ENCODE assay signal across 29 cellular contexts in genomic region chr1:32676945-32677344, GRCh38. TPM values are rescaled to one million over a fixed set of nuclear protein-coding genes. Genes with fewer than 3 reads are reported as not detected.
"Had no signal": no experiment of that assay in that cellular context is flagged by ENCODE, and none has a peak within 500 bp of the region (broad histone marks: within the 10 kb centered on the region; RNA-seq: fewer than 3 reads in every experiment).

No MANE protein-coding gene starts in this region.

- H3K9me3 Mint-ChIP-seq: activated naive CD4-positive, alpha-beta T cell treated with anti-CD3 and anti-CD28 coated beads, Interleukin-2, amount 10 ng/mL, durations not matched to agents 7 days and 5 days; activated naive CD8-positive, alpha-beta T cell treated with anti-CD3 and anti-CD28 coated beads for 36 hours; activated T-cell treated with anti-CD3 and anti-CD28 coated beads, Interleukin-2, amount 50 U/mL, for 72 hours; activated T-helper 2 cell treated with anti-CD3 and anti-CD28 coated beads, Interferon-gamma antibody, Interleukin-2, Interleukin-4, amounts not matched to agents 10 μg/mL and 5 μg/mL and 100 μg/mL, durations not matched to agents 14 hours and 24 hours and 36 hours had no signal

- DNase-seq: activated CD4-positive, alpha-beta T cell treated with anti-CD3 and anti-CD28 coated beads for 4 hours; activated CD4-positive, alpha-beta T cell treated with anti-CD3 and anti-CD28 coated beads, Interleukin-2, amount 50 U/mL, for 4 hours; activated CD8-positive, alpha-beta memory T cell treated with anti-CD3 and anti-CD28 coated beads, Interleukin-2, amount 10 ng/mL, durations not matched to agents 7 days and 5 days; activated CD8-positive, alpha-beta T cell treated with anti-CD3 and anti-CD28 coated beads, Interleukin-2, amount 10 ng/mL, durations not matched to agents 7 days and 5 days; activated gamma-delta T cell treated with Interleukin-2 at 50 U/mL for 16 hours; activated naive CD4-positive, alpha-beta T cell treated with anti-CD3 and anti-CD28 coated beads, Interleukin-2, amount 10 ng/mL, durations not matched to agents 7 days and 5 days; activated naive CD8-positive, alpha-beta T cell treated with anti-CD3 and anti-CD28 coated beads for 36 hours; activated T-cell treated with anti-CD3 and anti-CD28 coated beads, Interleukin-2, amount 50 U/mL, for 72 hours; brain microvascular endothelial cell; MG63; NCI-H1105; NCI-H1436; NCI-H1694 treated with DMSO at 0.1 percent for 48 hours; NCI-H2029 treated with DMSO at 0.1 percent for 48 hours; NCI-H345; NCI-H510A; NCI-H526 treated with DMSO at 0.1 percent for 48 hours; NK-92 treated with Interleukin-12 subunit alpha and Interleukin-12 subunit beta, amount 100 ng/mL, for 24 hours; OCI-M1; RPMI8226; SJCRH30; SK-N-SH; T-helper 1 cell; WERI-Rb-1 had no signal

- H3K27me3 ChIP-seq: brain microvascular endothelial cell, cardiac muscle cell, MG63, SJCRH30 had no signal

- H3K4me1 ChIP-seq: SJCRH30 had no signal

- H3K4me3 ChIP-seq: cardiac muscle cell, MG63, SJCRH30 had no signal

- H3K27ac ChIP-seq: brain microvascular endothelial cell, cardiac muscle cell, KMS-11, SJCRH30, WERI-Rb-1 had no signal

- ATAC-seq: activated CD8-positive, alpha-beta memory T cell treated with anti-CD3 and anti-CD28 coated beads, Interleukin-2, amount 10 ng/mL, durations not matched to agents 7 days and 5 days; activated CD8-positive, alpha-beta T cell treated with anti-CD3 and anti-CD28 coated beads, Interleukin-2, amount 10 ng/mL, durations not matched to agents 7 days and 5 days; activated T-cell treated with anti-CD3 and anti-CD28 coated beads, Interleukin-2, amount 50 U/mL, for 72 hours; Right ventricle myocardium inferior had no signal

- H3K4me1 Mint-ChIP-seq: activated CD8-positive, alpha-beta memory T cell treated with anti-CD3 and anti-CD28 coated beads, Interleukin-2, amount 10 ng/mL, durations not matched to agents 7 days and 5 days; activated naive CD4-positive, alpha-beta T cell treated with anti-CD3 and anti-CD28 coated beads, Interleukin-2, amount 10 ng/mL, durations not matched to agents 7 days and 5 days had no signal

- H3K27ac Mint-ChIP-seq: activated CD8-positive, alpha-beta memory T cell treated with anti-CD3 and anti-CD28 coated beads, Interleukin-2, amount 10 ng/mL, durations not matched to agents 7 days and 5 days; activated CD8-positive, alpha-beta T cell treated with anti-CD3 and anti-CD28 coated beads, Interleukin-2, amount 10 ng/mL, durations not matched to agents 7 days and 5 days; activated naive CD4-positive, alpha-beta T cell treated with anti-CD3 and anti-CD28 coated beads, Interleukin-2, amount 10 ng/mL, durations not matched to agents 7 days and 5 days; activated naive CD8-positive, alpha-beta T cell treated with anti-CD3 and anti-CD28 coated beads for 36 hours; activated T-cell treated with anti-CD3 and anti-CD28 coated beads, Interleukin-2, amount 50 U/mL, for 72 hours; activated T-helper 2 cell treated with anti-CD3 and anti-CD28 coated beads, Interferon-gamma antibody, Interleukin-2, Interleukin-4, amounts not matched to agents 10 μg/mL and 5 μg/mL and 100 μg/mL, durations not matched to agents 14 hours and 24 hours and 36 hours had no signal

- H3K9me3 ChIP-seq: MG63, SJCRH30, SK-N-SH had no signal

- H3K4me3 Mint-ChIP-seq: activated CD8-positive, alpha-beta memory T cell treated with anti-CD3 and anti-CD28 coated beads, Interleukin-2, amount 10 ng/mL, durations not matched to agents 7 days and 5 days; activated CD8-positive, alpha-beta T cell treated with anti-CD3 and anti-CD28 coated beads, Interleukin-2, amount 10 ng/mL, durations not matched to agents 7 days and 5 days; activated naive CD4-positive, alpha-beta T cell treated with anti-CD3 and anti-CD28 coated beads, Interleukin-2, amount 10 ng/mL, durations not matched to agents 7 days and 5 days; activated naive CD8-positive, alpha-beta T cell treated with anti-CD3 and anti-CD28 coated beads for 36 hours; activated T-cell treated with anti-CD3 and anti-CD28 coated beads, Interleukin-2, amount 50 U/mL, for 72 hours had no signal

- H3K27me3 Mint-ChIP-seq: activated CD8-positive, alpha-beta memory T cell treated with anti-CD3 and anti-CD28 coated beads, Interleukin-2, amount 10 ng/mL, durations not matched to agents 7 days and 5 days; activated naive CD4-positive, alpha-beta T cell treated with anti-CD3 and anti-CD28 coated beads, Interleukin-2, amount 10 ng/mL, durations not matched to agents 7 days and 5 days; activated naive CD8-positive, alpha-beta T cell treated with anti-CD3 and anti-CD28 coated beads for 36 hours had no signal

RNA-seq across cellular contexts. Expression of gene SYNC, which starts 25.6 kb away (rescaled TPM):
- total RNA-seq: activated CD8-positive, alpha-beta memory T cell treated with anti-CD3 and anti-CD28 coated beads, Interleukin-2, amount 10 ng/mL, durations not matched to agents 7 days and 5 days; activated CD8-positive, alpha-beta T cell treated with anti-CD3 and anti-CD28 coated beads, Interleukin-2, amount 10 ng/mL, durations not matched to agents 7 days and 5 days; activated naive CD8-positive, alpha-beta T cell treated with anti-CD3 and anti-CD28 coated beads for 36 hours; activated T-cell treated with anti-CD3 and anti-CD28 coated beads, Interleukin-2, amount 50 U/mL, for 72 hours; activated T-helper 2 cell treated with anti-CD3 and anti-CD28 coated beads, Interferon-gamma antibody, Interleukin-2, Interleukin-4, amounts not matched to agents 10 μg/mL and 5 μg/mL and 100 μg/mL, durations not matched to agents 14 hours and 24 hours and 36 hours; T-helper 2 cell treated with Interferon-gamma antibody and Interleukin-4, amounts not matched to agents 100 ng/mL and 5 ng/mL, for 36 hours had no signal
